In the genomic region with DNA sequence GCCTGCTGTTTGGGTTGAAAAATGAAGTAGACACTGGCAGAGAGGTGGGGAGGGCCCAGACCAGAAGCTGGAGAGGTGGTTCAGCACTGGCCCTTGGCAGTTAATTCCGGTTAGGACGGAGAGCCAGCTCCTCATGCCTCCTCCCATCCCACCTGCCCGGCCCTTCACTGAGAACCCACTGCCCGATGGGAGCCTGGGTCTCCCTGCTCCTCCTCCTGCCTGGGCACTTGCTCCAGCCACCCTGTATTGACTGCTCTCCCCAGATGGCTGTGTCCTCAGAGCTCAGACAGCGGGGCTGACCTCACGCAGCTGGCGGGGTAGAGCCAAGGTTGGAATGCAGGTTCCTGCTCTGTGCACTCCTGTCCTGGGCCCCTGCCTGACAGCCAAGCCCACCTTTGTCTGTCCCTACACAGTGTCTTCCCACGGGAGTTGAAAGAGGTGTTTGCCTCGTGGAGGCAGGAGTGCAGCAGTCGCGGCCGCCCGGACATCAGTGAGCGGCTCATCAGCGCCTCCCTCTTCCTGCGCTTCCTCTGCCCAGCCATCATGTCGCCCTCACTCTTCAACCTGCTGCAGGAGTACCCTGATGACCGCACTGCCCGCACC, we compare ENCODE assay signal across 29 cellular contexts.
DNase-seq lines count a peak whose midpoint lies in the region; ATAC-seq, FAIRE-seq and TF ChIP-seq lines count a peak whose summit lies in the region.
"Had no signal": no experiment of that assay in that cellular context is flagged by ENCODE, and none has a peak within 500 bp of the region (broad histone marks: within the 10 kb centered on the region; RNA-seq: fewer than 3 reads in every experiment).

No MANE protein-coding gene starts in this region.

- TF ChIP-seq CTCF in GM23338 (conservative IDR thresholded peaks at IDR 0.05; ENCODE audit: low read depth in 2 of 2) (peak in 1 of 2 experiments; percentile 17; a peak in 1 of 4 replicates), astrocyte (IDR thresholded peaks at IDR 0.05; ENCODE audit: insufficient read depth, low read depth, low read length) (no peak), progenitor cell of endocrine pancreas (IDR thresholded peaks at IDR 0.05; ENCODE audit: unreplicated experiment) (no peak), GM10248 (IDR thresholded peaks at IDR 0.05; ENCODE audit: control extremely low read depth, extremely low read depth, low read depth, missing control alignments) (no peak)

- no peaks in the 10 kb centered on the region; the same call in 2 of the 3 replicates for H3K9me3 Mint-ChIP-seq in GM23338
- H3K9me3 Mint-ChIP-seq in astrocyte (ENCODE audit: unreplicated experiment): no peaks in the 10 kb centered on the region
- H3K9me3 Mint-ChIP-seq in progenitor cell of endocrine pancreas (ENCODE audit: low read depth): no peaks in the 10 kb centered on the region
- H3K9me3 Mint-ChIP-seq: activated naive CD8-positive, alpha-beta T cell treated with anti-CD3 and anti-CD28 coated beads for 36 hours had no signal

- no peak overlapping the region for H3K27ac ChIP-seq in GM23338 (ENCODE audit: low read depth)
- H3K27ac ChIP-seq in astrocyte (ENCODE audit: low read depth, low read length): no peak overlapping the region
- no peak overlapping the region for H3K27ac ChIP-seq in right cardiac atrium (ENCODE audit: low read length)
- H3K27ac ChIP-seq: WERI-Rb-1 had no signal

- H3K79me2 ChIP-seq in GM23338 (replicated peaks; ENCODE audit: insufficient read depth): no peaks in the 10 kb centered on the region
- H3K79me2 ChIP-seq in astrocyte (ENCODE audit: insufficient read depth, low read length): no peaks in the 10 kb centered on the region

- H3K4me3 Mint-ChIP-seq in GM23338: no peak overlapping the region
- H3K4me3 Mint-ChIP-seq in astrocyte (ENCODE audit: unreplicated experiment): no peak overlapping the region
- no peak overlapping the region for H3K4me3 Mint-ChIP-seq in progenitor cell of endocrine pancreas (ENCODE audit: low read depth)
- H3K4me3 Mint-ChIP-seq: activated naive CD8-positive, alpha-beta T cell treated with anti-CD3 and anti-CD28 coated beads for 36 hours had no signal

- H3K4me2 ChIP-seq in GM23338: no peak overlapping the region
- no peak overlapping the region for H3K4me2 ChIP-seq in astrocyte (ENCODE audit: low read length)

- 85% methylated on average over 19 of the region's 19 CpGs for WGBS in right cardiac atrium

- peaks cover 10% of the 10 kb centered on the region; the same call in 1 of the 2 replicates for H3K36me3 ChIP-seq in GM23338 (ENCODE audit: insufficient read depth)
- no peaks in the 10 kb centered on the region for H3K36me3 ChIP-seq in astrocyte (ENCODE audit: insufficient read depth, low read length)

- no peak overlapping the region for H3K4me3 ChIP-seq in GM23338
- H3K4me3 ChIP-seq in astrocyte (ENCODE audit: insufficient read depth, low read depth, low read length): no peak overlapping the region
- H3K4me3 ChIP-seq in right cardiac atrium (ENCODE audit: low read length): no peak overlapping the region
- H3K4me3 ChIP-seq: skin epidermis, upper lobe of left lung had no signal

- no peak for DNase-seq in GM23338 (ENCODE audit: low spot score)
- DNase-seq in astrocyte (ENCODE audit: low read depth): no peak
- DNase-seq in right cardiac atrium: peak in 2 of 3 donors; percentile 46 to 55
- DNase-seq in progenitor cell of endocrine pancreas (ENCODE audit: low spot score, unreplicated experiment): no peak
- no peak for DNase-seq in midbrain (lab: John Stamatoyannopoulos, UW)
- DNase-seq in SIG-M5 treated with dmso at 0.1 percent for 504 hours (lab: John Stamatoyannopoulos, UW; ENCODE audit: unreplicated experiment): no peak
- DNase-seq in GM10248 (ENCODE audit: extremely low spot score): no peak
- no peak for DNase-seq in NCI-H345 treated with DMSO at 0.1 percent for 48 hours (lab: John Stamatoyannopoulos, UW; ENCODE audit: unreplicated experiment)
- DNase-seq: ACHN; activated CD4-positive, alpha-beta T cell treated with anti-CD3 and anti-CD28 coated beads for 48 hours; activated effector memory CD4-positive, alpha-beta T cell treated with anti-CD3 and anti-CD28 coated beads, Interleukin-2, amount 50 U/mL, for 16 hours; activated naive CD8-positive, alpha-beta T cell treated with anti-CD3 and anti-CD28 coated beads for 36 hours; activated T-cell treated with anti-CD3 and anti-CD28 coated beads, Interleukin-2, amount 50 U/mL, for 1 hour; aorta; cerebellar nuclear complex; KG1; kidney glomerular epithelial cell; MM.1S; NCI-H1417; NCI-H2081 treated with DMSO at 0.1 percent for 48 hours; NCI-H446 treated with DMSO at 0.1 percent for 48 hours; stimulated activated CD4-positive, alpha-beta T cell treated with anti-CD3 and anti-CD28 coated beads, Interleukin-1b, Interleukin-23, amount 100 ng/mL, for 48 hours; stimulated activated CD8-positive, alpha-beta memory T cell treated with anti-CD3 and anti-CD28 coated beads, Interleukin-4, amount 100 ng/mL, for 48 hours; SW 1271; T-helper 9 cell; upper lobe of left lung; WERI-Rb-1 had no signal

- H3K27me3 ChIP-seq in GM23338 (ENCODE audit: insufficient read depth) (no peaks in the 10 kb centered on the region), astrocyte (ENCODE audit: insufficient read depth, low read length) (no peaks in the 10 kb centered on the region), right cardiac atrium (ENCODE audit: control insufficient read depth, insufficient read depth) (no peaks in the 10 kb centered on the region)
- H3K27me3 ChIP-seq: upper lobe of left lung had no signal

- FAIRE-seq in astrocyte (lab: Jason Lieb, UNC): no peak
- FAIRE-seq: H54 had no signal

- H2AFZ ChIP-seq in GM23338 (no peak overlapping the region), astrocyte (ENCODE audit: low read depth, low read length) (no peak overlapping the region)

- peaks cover 4% of the 10 kb centered on the region; the same call in 1 of the 3 replicates for H3K4me1 Mint-ChIP-seq in GM23338
- H3K4me1 Mint-ChIP-seq in astrocyte (ENCODE audit: low read depth, unreplicated experiment): peaks cover 37% of the 10 kb centered on the region
- H3K4me1 Mint-ChIP-seq in progenitor cell of endocrine pancreas (ENCODE audit: low read depth): peaks cover 2% of the 10 kb centered on the region
- H3K4me1 Mint-ChIP-seq: activated naive CD8-positive, alpha-beta T cell treated with anti-CD3 and anti-CD28 coated beads for 36 hours had no signal

- CTCF ChIA-PET in GM10248 (lab: Yijun Ruan, JAX): interaction anchor here (1.4 kb wide), 1 partner anchor 79 kb away, joined by 4 read pairs; no protein-coding TSS in a partner anchor

- peaks cover 43% of the 10 kb centered on the region for H3K36me3 Mint-ChIP-seq in GM23338 (ENCODE audit: low read depth)
- H3K36me3 Mint-ChIP-seq in astrocyte (ENCODE audit: low read depth, unreplicated experiment): peaks cover 36% of the 10 kb centered on the region
- peaks cover 15% of the 10 kb centered on the region for H3K36me3 Mint-ChIP-seq in progenitor cell of endocrine pancreas (ENCODE audit: insufficient read depth)
- H3K36me3 Mint-ChIP-seq: activated naive CD8-positive, alpha-beta T cell treated with anti-CD3 and anti-CD28 coated beads for 36 hours had no signal

- no peak for ATAC-seq in GM23338
- no peak for ATAC-seq in right cardiac atrium

- no peaks in the 10 kb centered on the region for H3F3A ChIP-seq in GM23338 (replicated peaks; ENCODE audit: low read depth)

- H3K27me3 Mint-ChIP-seq in GM23338 (ENCODE audit: insufficient read depth, low read depth, poor library complexity) (peaks cover 10% of the 10 kb centered on the region), astrocyte (ENCODE audit: low read depth, unreplicated experiment) (no peaks in the 10 kb centered on the region), progenitor cell of endocrine pancreas (no peaks in the 10 kb centered on the region)
- H3K27me3 Mint-ChIP-seq: activated naive CD8-positive, alpha-beta T cell treated with anti-CD3 and anti-CD28 coated beads for 36 hours had no signal

- H3K9me3 ChIP-seq in astrocyte (ENCODE audit: insufficient read depth, low read depth, low read length) (no peaks in the 10 kb centered on the region), right cardiac atrium (ENCODE audit: control insufficient read depth, low read length) (no peaks in the 10 kb centered on the region)
- H3K9me3 ChIP-seq: upper lobe of left lung had no signal

- intact Hi-C loops in right cardiac atrium (cut with DNase I): no loop called here

- no peak overlapping the region for H3K9ac ChIP-seq in astrocyte (ENCODE audit: low read length)

- H3K9me2 ChIP-seq in GM23338 (ENCODE audit: insufficient read depth): no peaks in the 10 kb centered on the region

- H3K4me1 ChIP-seq in GM23338 (ENCODE audit: insufficient read depth) (no peaks in the 10 kb centered on the region), astrocyte (ENCODE audit: insufficient read depth, low read length) (peaks cover 29% of the 10 kb centered on the region), right cardiac atrium (ENCODE audit: control insufficient read depth, insufficient read depth, low read length) (peaks cover 16% of the 10 kb centered on the region)

- H3K27ac Mint-ChIP-seq in GM23338: peak overlapping the region; percentile 40; the same call in 1 of the 2 replicates
- peak overlapping the region; percentile 69 for H3K27ac Mint-ChIP-seq in astrocyte (ENCODE audit: unreplicated experiment)
- H3K27ac Mint-ChIP-seq in progenitor cell of endocrine pancreas: peak overlapping the region; percentile 79
- H3K27ac Mint-ChIP-seq: activated naive CD8-positive, alpha-beta T cell treated with anti-CD3 and anti-CD28 coated beads for 36 hours had no signal

- POLR2A ChIA-PET in GM10248 (lab: Yijun Ruan, JAX): no interaction called here

- H4K20me1 ChIP-seq in GM23338 (replicated peaks; ENCODE audit: insufficient read depth): peaks cover 4% of the 10 kb centered on the region; the same call in 1 of the 2 replicates
- peaks cover 10% of the 10 kb centered on the region for H4K20me1 ChIP-seq in astrocyte (ENCODE audit: insufficient read depth, low read length)

TF ChIP-seq in GM23338, 12 proteins besides CTCF, POLR2A, EP300 and RAD21 (continues in another document):
- TF ChIP-seq CREB1 (CRISPR knock-in tag; IDR thresholded peaks at IDR 0.05; ENCODE audit: low read depth): no peak

Comparison
In these comparisons a context has a peak if more than half of its experiments do, and no peak if none do; other contexts are left out.
1. DNase-seq: peak in right cardiac atrium (2 of 3); none in GM23338 (single experiment), astrocyte (single experiment), progenitor cell of endocrine pancreas (single experiment), midbrain (single experiment), SIG-M5 treated with dmso at 0.1 percent for 504 hours (single experiment), GM10248 (single experiment) and NCI-H345 treated with DMSO at 0.1 percent for 48 hours (single experiment).
2. Peak in every context shown above with its lines, with median percentiles within 50 percentile points of each other: H3K27ac Mint-ChIP-seq.